Comparison of ENCODE assay signal across 1 cellular context in the genomic region with DNA sequence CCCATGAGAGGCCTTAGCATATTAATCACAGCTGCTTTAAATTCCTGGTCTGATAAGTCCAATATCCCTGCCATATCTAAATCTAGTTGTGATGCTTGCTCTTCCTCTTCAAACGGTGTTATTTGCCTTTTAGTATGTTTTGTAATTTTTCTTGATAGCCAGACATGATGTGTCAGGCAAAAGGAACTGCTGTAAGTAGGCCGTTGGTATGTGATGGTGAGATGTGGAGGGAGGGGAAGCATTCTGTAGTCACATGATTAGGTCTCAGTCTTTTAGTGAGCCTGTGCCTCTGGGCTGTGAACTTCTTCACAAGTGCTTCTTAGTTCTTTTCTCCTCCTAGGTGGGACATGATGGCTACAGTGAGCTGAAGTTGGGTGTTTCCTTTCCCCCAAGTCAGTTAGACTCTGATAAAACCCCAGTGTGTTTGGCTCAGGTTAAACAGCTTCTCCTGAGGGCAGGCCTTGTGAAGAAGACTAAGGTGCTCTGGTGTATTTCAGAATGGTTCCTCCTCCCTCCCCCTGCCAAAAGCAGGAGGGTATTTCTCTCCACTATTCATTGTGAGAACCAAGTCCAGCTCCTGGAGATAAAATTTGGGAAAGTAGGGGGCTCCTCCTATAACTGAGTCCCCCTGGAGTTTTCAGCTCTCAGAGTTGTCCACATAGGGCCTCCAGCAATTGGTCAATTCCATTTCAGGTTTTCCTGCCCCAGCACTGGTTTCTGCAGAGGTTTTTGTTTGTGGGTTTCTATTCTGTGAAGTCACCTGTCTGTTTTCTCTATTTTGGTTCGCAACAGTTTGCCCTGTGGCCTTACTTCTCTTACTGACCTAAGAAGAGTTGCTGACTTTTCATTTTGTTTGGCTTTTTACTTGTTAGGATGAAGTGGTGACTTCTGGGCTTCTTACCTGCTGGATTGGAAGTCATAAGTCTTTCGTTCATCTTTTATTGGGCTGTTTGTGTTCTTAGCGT.
TF ChIP-seq lines count a peak whose summit lies in the region.

No MANE protein-coding gene starts in this region.

TF ChIP-seq in GM23338, 12 proteins besides CTCF, POLR2A, EP300 and RAD21 (continued from another document):
- TF ChIP-seq, protein P1, sequence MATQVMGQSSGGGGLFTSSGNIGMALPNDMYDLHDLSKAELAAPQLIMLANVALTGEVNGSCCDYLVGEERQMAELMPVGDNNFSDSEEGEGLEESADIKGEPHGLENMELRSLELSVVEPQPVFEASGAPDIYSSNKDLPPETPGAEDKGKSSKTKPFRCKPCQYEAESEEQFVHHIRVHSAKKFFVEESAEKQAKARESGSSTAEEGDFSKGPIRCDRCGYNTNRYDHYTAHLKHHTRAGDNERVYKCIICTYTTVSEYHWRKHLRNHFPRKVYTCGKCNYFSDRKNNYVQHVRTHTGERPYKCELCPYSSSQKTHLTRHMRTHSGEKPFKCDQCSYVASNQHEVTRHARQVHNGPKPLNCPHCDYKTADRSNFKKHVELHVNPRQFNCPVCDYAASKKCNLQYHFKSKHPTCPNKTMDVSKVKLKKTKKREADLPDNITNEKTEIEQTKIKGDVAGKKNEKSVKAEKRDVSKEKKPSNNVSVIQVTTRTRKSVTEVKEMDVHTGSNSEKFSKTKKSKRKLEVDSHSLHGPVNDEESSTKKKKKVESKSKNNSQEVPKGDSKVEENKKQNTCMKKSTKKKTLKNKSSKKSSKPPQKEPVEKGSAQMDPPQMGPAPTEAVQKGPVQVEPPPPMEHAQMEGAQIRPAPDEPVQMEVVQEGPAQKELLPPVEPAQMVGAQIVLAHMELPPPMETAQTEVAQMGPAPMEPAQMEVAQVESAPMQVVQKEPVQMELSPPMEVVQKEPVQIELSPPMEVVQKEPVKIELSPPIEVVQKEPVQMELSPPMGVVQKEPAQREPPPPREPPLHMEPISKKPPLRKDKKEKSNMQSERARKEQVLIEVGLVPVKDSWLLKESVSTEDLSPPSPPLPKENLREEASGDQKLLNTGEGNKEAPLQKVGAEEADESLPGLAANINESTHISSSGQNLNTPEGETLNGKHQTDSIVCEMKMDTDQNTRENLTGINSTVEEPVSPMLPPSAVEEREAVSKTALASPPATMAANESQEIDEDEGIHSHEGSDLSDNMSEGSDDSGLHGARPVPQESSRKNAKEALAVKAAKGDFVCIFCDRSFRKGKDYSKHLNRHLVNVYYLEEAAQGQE (IDR thresholded peaks at IDR 0.05; ENCODE audit: unreplicated experiment), result no peak
- TF ChIP-seq JUNB (IDR thresholded peaks at IDR 0.05; ENCODE audit: unreplicated experiment), result no peak
- no peak for TF ChIP-seq POLR2AphosphoS5 (IDR thresholded peaks at IDR 0.05; ENCODE audit: low read depth)
- no peak for TF ChIP-seq CREB1 (CRISPR knock-in tag; IDR thresholded peaks at IDR 0.05; ENCODE audit: low read depth)
- no peak for TF ChIP-seq ZNF114 (CRISPR knock-in tag; IDR thresholded peaks at IDR 0.05)
